24 cellular contexts compared by ENCODE assay signal in genomic region chr7:99132922-99133321, GRCh38. TPM values are rescaled to one million over a fixed set of nuclear protein-coding genes. Genes with fewer than 3 reads are reported as not detected.
DNase-seq lines count a peak whose midpoint lies in the region; ATAC-seq, FAIRE-seq and TF ChIP-seq lines count a peak whose summit lies in the region.
"Had no signal": no experiment of that assay in that cellular context is flagged by ENCODE, and none has a peak within 500 bp of the region (broad histone marks: within the 10 kb centered on the region; RNA-seq: fewer than 3 reads in every experiment).

No MANE protein-coding gene starts in this region.

- H3K27ac ChIP-seq in mammary epithelial cell (ENCODE audit: insufficient read depth, low read depth, low read length) (peak overlapping the region; percentile 92), aorta (ENCODE audit: low read depth in 1 of 2, low read length in 2 of 2) (peak overlapping the region; percentile 12 to 30), small intestine (ENCODE audit: low read depth in 1 of 2, low read length in 1 of 2) (no peak overlapping the region)
- H3K27ac ChIP-seq: BLaER1 treated with 17β-estradiol and CSF1 and Interleukin-3, amounts not matched to agents 10 nM and 100 nM; gastroesophageal sphincter; Peyer's patch had no signal

- no peak for TF ChIP-seq CTCF in mammary epithelial cell (conservative IDR thresholded peaks at IDR 0.05 in 1 of 2, IDR thresholded peaks at IDR 0.05 in 1 of 2; ENCODE audit: extremely low read depth in 1 of 2, insufficient read depth in 1 of 2, low read depth in 1 of 2, low read length in 2 of 2)

- H3K27me3 Mint-ChIP-seq in activated CD4-positive, alpha-beta T cell treated with anti-CD3 and anti-CD28 coated beads, Interleukin-2, amount 10 ng/mL, durations not matched to agents 24 days and 14 days: no peaks in the 10 kb centered on the region
- H3K27me3 Mint-ChIP-seq: activated naive CD8-positive, alpha-beta T cell treated with anti-CD3 and anti-CD28 coated beads for 36 hours; effector memory CD8-positive, alpha-beta T cell had no signal

- no TSS peak for BruUV-seq in mammary epithelial cell (replicated peaks; lab: Mats Ljungman, UMichigan)

- H2AFZ ChIP-seq in mammary epithelial cell (ENCODE audit: low read depth, low read length): no peak overlapping the region

- no peak overlapping the region for H3K27ac Mint-ChIP-seq in activated CD4-positive, alpha-beta T cell treated with anti-CD3 and anti-CD28 coated beads, Interleukin-2, amount 10 ng/mL, durations not matched to agents 24 days and 14 days
- H3K27ac Mint-ChIP-seq: activated naive CD8-positive, alpha-beta T cell treated with anti-CD3 and anti-CD28 coated beads for 36 hours had no signal

- 100% methylated on average over 6 of the region's 6 CpGs for WGBS in mammary epithelial cell (ENCODE audit: low coverage, missing lambda C conversion rate)
- WGBS in aorta, 2 donors: 44 to 49% methylated on average over 6 of the region's 6 CpGs
- WGBS in small intestine, 3 donors: 70 to 89% (median 86%) methylated on average over 6 of the region's 6 CpGs

- no peak overlapping the region for H3K9ac ChIP-seq in mammary epithelial cell (ENCODE audit: insufficient read depth, low read length)
- H3K9ac ChIP-seq: BLaER1 treated with 17β-estradiol and CSF1 and Interleukin-3, amounts not matched to agents 10 nM and 100 nM had no signal

- dilution Hi-C loops in mammary epithelial cell (cut with HindIII; ENCODE audit: low sequenced_read_pairs): loop anchor here (5.0 kb wide), 1 partner anchor 41 kb away; no protein-coding TSS in a partner anchor

- in situ Hi-C loops in mammary epithelial cell (cut with MboI; ENCODE audit: low sequenced_read_pairs in 2 of 2): loop anchor here in 1 of 2 donors (25.0 kb wide), 1 partner anchor 179 kb away; no protein-coding TSS in a partner anchor

- H3K4me3 ChIP-seq in mammary epithelial cell (replicated peaks in 1 of 3; ENCODE audit: insufficient read depth in 1 of 3, low read depth in 2 of 3, low read length in 3 of 3): no peak overlapping the region
- no peak overlapping the region for H3K4me3 ChIP-seq in aorta (ENCODE audit: low read length in 2 of 2)
- H3K4me3 ChIP-seq in small intestine (ENCODE audit: low read depth in 1 of 2, low read length in 2 of 2): no peak overlapping the region
- H3K4me3 ChIP-seq: BLaER1 treated with 17β-estradiol and CSF1 and Interleukin-3, amounts not matched to agents 10 nM and 100 nM; gastroesophageal sphincter; Peyer's patch; testis had no signal

- no peaks in the 10 kb centered on the region for H3K9me3 Mint-ChIP-seq in activated CD4-positive, alpha-beta T cell treated with anti-CD3 and anti-CD28 coated beads, Interleukin-2, amount 10 ng/mL, durations not matched to agents 24 days and 14 days
- H3K9me3 Mint-ChIP-seq: activated naive CD8-positive, alpha-beta T cell treated with anti-CD3 and anti-CD28 coated beads for 36 hours; effector memory CD8-positive, alpha-beta T cell; natural killer cell had no signal

- H3K36me3 Mint-ChIP-seq in activated CD4-positive, alpha-beta T cell treated with anti-CD3 and anti-CD28 coated beads, Interleukin-2, amount 10 ng/mL, durations not matched to agents 24 days and 14 days (ENCODE audit: low read depth): peaks cover 2% of the 10 kb centered on the region
- H3K36me3 Mint-ChIP-seq: natural killer cell had no signal

- H4K20me1 ChIP-seq in mammary epithelial cell (ENCODE audit: insufficient read depth, low read length): peaks cover 5% of the 10 kb centered on the region

- H3K4me1 ChIP-seq in mammary epithelial cell (ENCODE audit: insufficient read depth, low read length): peaks cover 31% of the 10 kb centered on the region
- H3K4me1 ChIP-seq in aorta (ENCODE audit: control insufficient read depth in 1 of 2, insufficient read depth in 2 of 2, low read length in 2 of 2): peaks cover 4 to 16% of the 10 kb centered on the region in 2 donors
- peaks cover 0 to 16% of the 10 kb centered on the region in 2 donors for H3K4me1 ChIP-seq in small intestine (ENCODE audit: control insufficient read depth in 2 of 2, insufficient read depth in 1 of 2, low read depth in 1 of 2, low read length in 1 of 2)

- CTCF ChIA-PET in mammary epithelial cell (lab: Charles Lee; ENCODE audit: low non-redundant PET): no interaction called here

- FAIRE-seq in small intestine (lab: Jason Lieb, UNC): no peak
- FAIRE-seq: GM12892, TTC549 had no signal

- no peak for ATAC-seq in aorta (ENCODE audit: low FRiP score)
- no peak for ATAC-seq in HG03439 (IDR thresholded peaks at IDR 0.05; ENCODE audit: unreplicated experiment)
- no peak for ATAC-seq in GM18907 (IDR thresholded peaks at IDR 0.05; ENCODE audit: unreplicated experiment)
- ATAC-seq: effector memory CD8-positive, alpha-beta T cell; gastroesophageal sphincter; natural killer cell had no signal

- H3K27me3 ChIP-seq in mammary epithelial cell (ENCODE audit: insufficient read depth, low read length): no peaks in the 10 kb centered on the region
- H3K27me3 ChIP-seq in aorta (ENCODE audit: control insufficient read depth in 1 of 2, insufficient read depth in 2 of 2, low read length in 1 of 2): no peaks in the 10 kb centered on the region
- no peaks in the 10 kb centered on the region for H3K27me3 ChIP-seq in small intestine (ENCODE audit: control insufficient read depth in 2 of 2, insufficient read depth in 2 of 2, low read length in 2 of 2)
- H3K27me3 ChIP-seq: BLaER1 treated with 17β-estradiol and CSF1 and Interleukin-3, amounts not matched to agents 10 nM and 100 nM; gastroesophageal sphincter; Peyer's patch; testis had no signal

- peaks cover 13% of the 10 kb centered on the region for H3K4me1 Mint-ChIP-seq in activated CD4-positive, alpha-beta T cell treated with anti-CD3 and anti-CD28 coated beads, Interleukin-2, amount 10 ng/mL, durations not matched to agents 24 days and 14 days

- no peaks in the 10 kb centered on the region for H3K36me3 ChIP-seq in mammary epithelial cell (ENCODE audit: insufficient read depth, low read length)
- no peaks in the 10 kb centered on the region for H3K36me3 ChIP-seq in aorta (ENCODE audit: control insufficient read depth in 1 of 2, insufficient read depth in 2 of 2, low read length in 1 of 2)
- peaks cover 0 to 1% of the 10 kb centered on the region in 2 donors for H3K36me3 ChIP-seq in small intestine (ENCODE audit: control insufficient read depth in 2 of 2, insufficient read depth in 2 of 2, low read length in 2 of 2)
- H3K36me3 ChIP-seq: gastroesophageal sphincter, Peyer's patch had no signal

- peak; percentile 53 for DNase-seq in activated CD4-positive, alpha-beta T cell treated with anti-CD3 and anti-CD28 coated beads, Interleukin-2, amount 10 ng/mL, durations not matched to agents 24 days and 14 days
- no peak for DNase-seq in activated CD4-positive, alpha-beta T cell treated with anti-CD3 and anti-CD28 coated beads, Interleukin-2, amount 50 U/mL, for 1 hour
- DNase-seq in mammary epithelial cell: peak; percentile 32
- peak; percentile 84 for DNase-seq in iris pigment epithelial cell (ENCODE audit: low read depth)
- DNase-seq in aorta: no peak
- no peak for DNase-seq in small intestine
- DNase-seq: activated CD4-positive, alpha-beta T cell treated with anti-CD3 and anti-CD28 coated beads, Interleukin-2, amount 50 U/mL, for 4 hours; activated naive CD8-positive, alpha-beta T cell treated with anti-CD3 and anti-CD28 coated beads for 36 hours; activated T-cell treated with anti-CD3 and anti-CD28 coated beads, Interleukin-2, amount 50 U/mL, for 48 hours; caudate nucleus; DMS 273 treated with DMSO at 0.1 percent for 48 hours; effector memory CD8-positive, alpha-beta T cell; natural killer cell; NCI-H1092; NCI-H748 treated with DMSO at 0.1 percent for 48 hours; Peyer's patch; posterior cingulate gyrus; testis had no signal

- H3K79me2 ChIP-seq in mammary epithelial cell (ENCODE audit: insufficient read depth, low read length): peaks cover 100% of the 10 kb centered on the region

- intact Hi-C loops in activated CD4-positive, alpha-beta T cell treated with anti-CD3 and anti-CD28 coated beads, Interleukin-2, amount 10 ng/mL, durations not matched to agents 24 days and 14 days (cut with micrococcal nuclease): no loop called here
- intact Hi-C loops in mammary epithelial cell (cut with micrococcal nuclease) (no loop called here), aorta (cut with DNase I) (no loop called here)

- H3K4me3 Mint-ChIP-seq in activated CD4-positive, alpha-beta T cell treated with anti-CD3 and anti-CD28 coated beads, Interleukin-2, amount 10 ng/mL, durations not matched to agents 24 days and 14 days: no peak overlapping the region
- H3K4me3 Mint-ChIP-seq: activated naive CD8-positive, alpha-beta T cell treated with anti-CD3 and anti-CD28 coated beads for 36 hours; effector memory CD8-positive, alpha-beta T cell; natural killer cell had no signal

- peak overlapping the region; percentile 86 for H3K4me2 ChIP-seq in mammary epithelial cell (ENCODE audit: insufficient read depth, low read depth, low read length)

- H3K9me3 ChIP-seq in mammary epithelial cell (replicated peaks; ENCODE audit: insufficient read depth, low read length) (no peaks in the 10 kb centered on the region), aorta (ENCODE audit: control insufficient read depth, low read length) (no peaks in the 10 kb centered on the region), small intestine (ENCODE audit: control insufficient read depth, low read depth) (no peaks in the 10 kb centered on the region)
- H3K9me3 ChIP-seq: gastroesophageal sphincter, Peyer's patch, testis had no signal

RNA-seq across cellular contexts. Expression of gene SMURF1, which starts 11.0 kb away (rescaled TPM):
- 12.5 and 13.1 TPM in 2 replicates for total RNA-seq in activated CD4-positive, alpha-beta T cell treated with anti-CD3 and anti-CD28 coated beads, Interleukin-2, amount 10 ng/mL, durations not matched to agents 24 days and 14 days
- total RNA-seq in mammary epithelial cell (10 to 100 TPM; 42.5 to 43.2 TPM), aorta (10 to 100 TPM; 37.1 to 47.9 TPM)
- polyA plus RNA-seq in mammary epithelial cell (19.9 TPM), aorta (10 to 100 TPM in 1 of 2 donors, 1 to 10 TPM in 1; 8.1 to 23.9 TPM), small intestine (1 to 10 TPM; 6.3 to 8.9 (median 8.2) TPM)
- polyA minus RNA-seq in mammary epithelial cell: 35.4 TPM

Comparison
In these comparisons a context has a peak if more than half of its experiments do, and no peak if none do; other contexts are left out.
1. DNase-seq: peak in activated CD4-positive, alpha-beta T cell treated with anti-CD3 and anti-CD28 coated beads, Interleukin-2, amount 10 ng/mL, durations not matched to agents 24 days and 14 days (single experiment), mammary epithelial cell (single experiment) and iris pigment epithelial cell (single experiment); none in activated CD4-positive, alpha-beta T cell treated with anti-CD3 and anti-CD28 coated beads, Interleukin-2, amount 50 U/mL, for 1 hour (single experiment), aorta (0 of 2) and small intestine (single experiment).
2. H3K27ac ChIP-seq: peak in mammary epithelial cell (single experiment) and aorta (2 of 2); none in small intestine (0 of 2).